18 cellular contexts compared by ENCODE assay signal in genomic region chr18:35717182-35717581, GRCh38.
DNase-seq lines count a peak whose midpoint lies in the region; ATAC-seq, FAIRE-seq and TF ChIP-seq lines count a peak whose summit lies in the region.
"Had no signal": no experiment of that assay in that cellular context is flagged by ENCODE, and none has a peak within 500 bp of the region (broad histone marks: within the 10 kb centered on the region; RNA-seq: fewer than 3 reads in every experiment).

No MANE protein-coding gene starts in this region.

- no peaks in the 10 kb centered on the region for H3K9me3 ChIP-seq in Karpas-422 (ENCODE audit: low read length)
- no peaks in the 10 kb centered on the region for H3K9me3 ChIP-seq in GM12878 (replicated peaks; ENCODE audit: control insufficient read depth, insufficient read depth, low read length)
- H3K9me3 ChIP-seq: HAP-1 had no signal

- no peak for TF ChIP-seq CTCF in GM12878 (IDR thresholded peaks at IDR 0.05 in 2 of 3, conservative IDR thresholded peaks at IDR 0.05 in 1 of 3; ENCODE audit: control insufficient read depth in 2 of 3, extremely low read depth in 1 of 3, insufficient read depth in 1 of 3, low read depth in 3 of 3, low read length in 3 of 3)

- H3K36me3 ChIP-seq in Karpas-422 (ENCODE audit: insufficient read depth, low read length), result peaks cover 26% of the 10 kb centered on the region
- no peaks in the 10 kb centered on the region for H3K36me3 ChIP-seq in GM12878 (ENCODE audit: control insufficient read depth in 2 of 2, insufficient read depth in 2 of 2, low read length in 1 of 2)
- H3K36me3 ChIP-seq: HAP-1 had no signal

- no peak overlapping the region for H3K4me3 ChIP-seq in Karpas-422 (ENCODE audit: low read length)
- H3K4me3 ChIP-seq in GM12878, result no peak overlapping the region
- H3K4me3 ChIP-seq: BLaER1, GM23248, HAP-1 had no signal

- no peaks in the 10 kb centered on the region for H3K4me1 Mint-ChIP-seq in stimulated activated effector memory CD8-positive, alpha-beta T cell treated with anti-CD3 and anti-CD28 coated beads, Interleukin-12 subunit alpha, Interleukin-12 subunit beta, amount 100 ng/mL, for 72 hours
- H3K4me1 Mint-ChIP-seq: CD4-positive, alpha-beta memory T cell had no signal

- peaks cover 14% of the 10 kb centered on the region for H3K9me3 Mint-ChIP-seq in stimulated activated effector memory CD8-positive, alpha-beta T cell treated with anti-CD3 and anti-CD28 coated beads, Interleukin-12 subunit alpha, Interleukin-12 subunit beta, amount 100 ng/mL, for 72 hours

- no peak for FAIRE-seq in GM12878 (lab: Jason Lieb, UNC)
- FAIRE-seq: HTR-8/SVneo had no signal

- RAD21 ChIA-PET in GM12878 (lab: Charles Lee; ENCODE audit: unreplicated experiment), result no interaction called here

- H3K27me3 ChIP-seq in Karpas-422 (ENCODE audit: low read length) (no peaks in the 10 kb centered on the region), GM12878 (replicated peaks in 1 of 2; ENCODE audit: control insufficient read depth in 2 of 2, insufficient read depth in 2 of 2, low read length in 1 of 2) (no peaks in the 10 kb centered on the region)
- H3K27me3 ChIP-seq: BLaER1 had no signal

- CTCF ChIA-PET in GM12878 (lab: Yijun Ruan, JAX), result no interaction called here

- no peaks in the 10 kb centered on the region for H3K36me3 Mint-ChIP-seq in stimulated activated effector memory CD8-positive, alpha-beta T cell treated with anti-CD3 and anti-CD28 coated beads, Interleukin-12 subunit alpha, Interleukin-12 subunit beta, amount 100 ng/mL, for 72 hours

- intact Hi-C loops in GM12878 (cut with micrococcal nuclease; ENCODE audit: unreplicated experiment), result no loop called here

- H3K27ac ChIP-seq in Karpas-422 (ENCODE audit: low read length) (no peak overlapping the region), GM12878 (ENCODE audit: control insufficient read depth, insufficient read depth) (no peak overlapping the region)
- H3K27ac ChIP-seq: BLaER1, GM23248 had no signal

- no peak for TF ChIP-seq POLR2A in GM12878 (IDR thresholded peaks at IDR 0.05; ENCODE audit: low read depth, low read length)

- H2AFZ ChIP-seq in Karpas-422 (ENCODE audit: low read length) (no peak overlapping the region), GM12878 (ENCODE audit: control insufficient read depth, low read depth, low read length) (no peak overlapping the region)
- H2AFZ ChIP-seq: GM23248 had no signal

- no peak overlapping the region for H3K4me3 Mint-ChIP-seq in stimulated activated effector memory CD8-positive, alpha-beta T cell treated with anti-CD3 and anti-CD28 coated beads, Interleukin-12 subunit alpha, Interleukin-12 subunit beta, amount 100 ng/mL, for 72 hours
- H3K4me3 Mint-ChIP-seq: CD14-positive monocyte; CD4-positive, alpha-beta memory T cell; IgD-negative memory B cell had no signal

- H3K4me1 ChIP-seq in Karpas-422 (ENCODE audit: low read length), result no peaks in the 10 kb centered on the region
- H3K4me1 ChIP-seq in GM12878 (ENCODE audit: control insufficient read depth, insufficient read depth, low read length), result no peaks in the 10 kb centered on the region
- H3K4me1 ChIP-seq: BLaER1, HAP-1 had no signal

- no TSS peak for BruUV-seq in GM12878 (replicated peaks; lab: Mats Ljungman, UMichigan)

- POLR2A ChIA-PET in GM12878 (lab: Charles Lee), result no interaction called here

- SMC1A ChIA-PET in GM12878 (lab: Charles Lee; ENCODE audit: uncharacterized antibody, unreplicated experiment), result no interaction called here

- H3K27ac Mint-ChIP-seq in stimulated activated effector memory CD8-positive, alpha-beta T cell treated with anti-CD3 and anti-CD28 coated beads, Interleukin-12 subunit alpha, Interleukin-12 subunit beta, amount 100 ng/mL, for 72 hours, result no peak overlapping the region
- H3K27ac Mint-ChIP-seq: CD14-positive monocyte; CD4-positive, alpha-beta memory T cell; IgD-negative memory B cell had no signal

- no peak overlapping the region for H3K9ac ChIP-seq in Karpas-422 (ENCODE audit: low read length)
- H3K9ac ChIP-seq in GM12878 (ENCODE audit: control insufficient read depth, insufficient read depth, low read length), result no peak overlapping the region
- H3K9ac ChIP-seq: BLaER1, GM23248 had no signal

- H3K9me2 ChIP-seq in Karpas-422 (replicated peaks; ENCODE audit: insufficient read depth, low read length), result no peaks in the 10 kb centered on the region

- no peak for TF ChIP-seq EP300 in GM12878 (IDR thresholded peaks at IDR 0.05; ENCODE audit: borderline replicate concordance in 1 of 2, control insufficient read depth in 1 of 2, low read depth in 2 of 2, low read length in 2 of 2)

- H4K20me1 ChIP-seq in Karpas-422 (ENCODE audit: insufficient read depth, low read depth, low read length) (no peaks in the 10 kb centered on the region), GM12878 (ENCODE audit: control insufficient read depth, insufficient read depth) (no peaks in the 10 kb centered on the region)
- H4K20me1 ChIP-seq: BLaER1 had no signal

- H3K4me2 ChIP-seq in Karpas-422 (ENCODE audit: low read depth, low read length, poor library complexity, severe bottlenecking) (no peak overlapping the region), GM12878 (ENCODE audit: control insufficient read depth, insufficient read depth) (no peak overlapping the region)
- H3K4me2 ChIP-seq: BLaER1 had no signal

- 82% methylated on average over 5 of the region's 5 CpGs for WGBS in GM12878 (ENCODE audit: insufficient coverage, insufficient replicate concordance, low lambda C conversion rate, missing lambda C conversion rate)

- in situ Hi-C loops in GM12878 (cut with MboI), result no loop called here

- no peaks in the 10 kb centered on the region for H3K79me2 ChIP-seq in Karpas-422 (ENCODE audit: low read length)
- no peaks in the 10 kb centered on the region for H3K79me2 ChIP-seq in GM12878 (ENCODE audit: control insufficient read depth, insufficient read depth, low read length)

- DNase-seq in NOMO-1 treated with DMSO at 0.1 percent for 48 hours (lab: John Stamatoyannopoulos, UW; ENCODE audit: unreplicated experiment), result peak; percentile 2
- no peak for DNase-seq in NOMO-1 treated with dmso at 0.1 percent for 144 hours (lab: John Stamatoyannopoulos, UW; ENCODE audit: unreplicated experiment)
- peak; percentile 52 for DNase-seq in Karpas-422
- no peak for DNase-seq in GM12878 (ENCODE audit: low read depth, low spot score)
- DNase-seq in stimulated activated effector memory CD8-positive, alpha-beta T cell treated with anti-CD3 and anti-CD28 coated beads, Interleukin-12 subunit alpha, Interleukin-12 subunit beta, amount 100 ng/mL, for 72 hours (ENCODE audit: low spot score in 2 of 2), result no peak
- no peak for DNase-seq in activated effector memory CD4-positive, alpha-beta T cell treated with Interleukin-2 at 50 U/mL for 16 hours
- DNase-seq in NCI-H187 treated with DMSO at 0.1 percent for 48 hours (lab: John Stamatoyannopoulos, UW), result no peak
- DNase-seq: 8988T; CD4-positive, alpha-beta memory T cell; DMS79 treated with DMSO at 0.1 percent for 48 hours; GF-D8; GM23248 had no signal

- peak; percentile 27; the same call in 1 of the 3 replicates for ATAC-seq in GM12878
- ATAC-seq in stimulated activated effector memory CD8-positive, alpha-beta T cell treated with anti-CD3 and anti-CD28 coated beads, Interleukin-12 subunit alpha, Interleukin-12 subunit beta, amount 100 ng/mL, for 72 hours, result peak; percentile 31
- ATAC-seq in HG03469 (IDR thresholded peaks at IDR 0.05; ENCODE audit: unreplicated experiment), result no peak

- TF ChIP-seq RAD21 in GM12878 (IDR thresholded peaks at IDR 0.05; ENCODE audit: insufficient read depth, low read depth, low read length), result no peak

TF ChIP-seq in GM12878, 131 proteins besides CTCF, POLR2A, EP300 and RAD21:
- TF ChIP-seq REST (IDR thresholded peaks at IDR 0.05; ENCODE audit: low read depth, low read length) (no peak), SMAD1 (IDR thresholded peaks at IDR 0.05; ENCODE audit: low read depth, partially characterized antibody) (no peak), ZNF207 (IDR thresholded peaks at IDR 0.05; ENCODE audit: borderline replicate concordance) (no peak), ZBED1 (IDR thresholded peaks at IDR 0.05; ENCODE audit: borderline replicate concordance) (no peak), RB1 (IDR thresholded peaks at IDR 0.05; ENCODE audit: borderline replicate concordance) (no peak), KLF5 (IDR thresholded peaks at IDR 0.05; ENCODE audit: partially characterized antibody) (no peak), PML (IDR thresholded peaks at IDR 0.05; ENCODE audit: low read length) (no peak), ASH2L (IDR thresholded peaks at IDR 0.05; ENCODE audit: borderline replicate concordance, low read depth) (no peak), RFX5 (IDR thresholded peaks at IDR 0.05; ENCODE audit: low read depth, low read length) (no peak), BACH1 (IDR thresholded peaks at IDR 0.05; ENCODE audit: borderline replicate concordance) (no peak)
TF ChIP-seq in GM12878: peak in this region for 0.

Comparison
In these comparisons a context has a peak if more than half of its experiments do, and no peak if none do; other contexts are left out.
1. DNase-seq: peak in NOMO-1 treated with DMSO at 0.1 percent for 48 hours (single experiment) and Karpas-422 (single experiment); none in NOMO-1 treated with dmso at 0.1 percent for 144 hours (single experiment), GM12878 (single experiment), stimulated activated effector memory CD8-positive, alpha-beta T cell treated with anti-CD3 and anti-CD28 coated beads, Interleukin-12 subunit alpha, Interleukin-12 subunit beta, amount 100 ng/mL, for 72 hours (0 of 2), activated effector memory CD4-positive, alpha-beta T cell treated with Interleukin-2 at 50 U/mL for 16 hours (single experiment) and NCI-H187 treated with DMSO at 0.1 percent for 48 hours (single experiment).